In the genomic region with DNA sequence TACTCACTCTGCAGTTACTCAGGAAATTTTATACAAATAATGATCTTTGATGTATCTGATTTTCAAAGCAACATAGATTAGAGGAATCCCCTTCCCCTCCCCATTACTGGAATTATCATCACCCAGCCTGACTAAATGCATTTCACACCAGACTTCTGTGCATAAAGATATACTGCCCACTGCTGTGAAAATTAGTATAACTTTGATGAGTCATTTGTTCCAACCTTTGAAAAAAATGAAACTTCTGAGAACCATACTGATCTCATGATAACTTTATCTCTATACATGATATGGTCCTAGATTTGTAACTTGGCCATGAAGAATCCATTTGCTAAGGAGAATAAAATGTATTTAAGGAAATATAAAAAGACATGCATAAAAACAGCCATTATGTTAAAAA, we compare ENCODE assay signal across 1 cellular context.
TF ChIP-seq lines count a peak whose summit lies in the region.

No MANE protein-coding gene starts in this region.

TF ChIP-seq in K562, 482 proteins besides CTCF, POLR2A, EP300 and RAD21:
- TF ChIP-seq RCOR1 (IDR thresholded peaks at IDR 0.05; ENCODE audit: borderline replicate concordance in 1 of 2, low read depth in 2 of 2, low read length in 2 of 2) (peak in 1 of 2 experiments; percentile 59; a peak in 1 of 4 replicates), CREB1 (IDR thresholded peaks at IDR 0.05) (peak; percentile 21; the same call in 1 of the 2 replicates), CREB1 (CRISPR knock-in tag; IDR thresholded peaks at IDR 0.05) (no peak), JUND (IDR thresholded peaks at IDR 0.05; ENCODE audit: borderline replicate concordance, low read depth, low read length) (peak; percentile 99), JUND (tag; IDR thresholded peaks at IDR 0.05; ENCODE audit: borderline replicate concordance, low read depth, low read length) (no peak), FOS (IDR thresholded peaks at IDR 0.05; ENCODE audit: extremely low read depth, insufficient read length) (no peak), UBTF (IDR thresholded peaks at IDR 0.05; ENCODE audit: borderline replicate concordance in 1 of 2, low read depth in 2 of 2, low read length in 2 of 2) (no peak), XRCC3 (IDR thresholded peaks at IDR 0.05) (no peak), TEAD4 (IDR thresholded peaks at IDR 0.05; ENCODE audit: low read length) (peak; percentile 92), TEAD4 (CRISPR knock-in tag; IDR thresholded peaks at IDR 0.05; ENCODE audit: borderline replicate concordance) (no peak), ZMIZ1 (IDR thresholded peaks at IDR 0.05; ENCODE audit: low read depth in 2 of 2, low read length in 2 of 2) (0 out of 4 replicates have a peak, but pooled peaks of 1 of the 2 experiments have one; percentile 3), ATF3 (IDR thresholded peaks at IDR 0.05) (no peak), ATF3 (CRISPR knock-in tag; conservative IDR thresholded peaks at IDR 0.05) (peak; percentile 77; the same call in 1 of the 2 replicates), NR4A1 (CRISPR knock-in tag; IDR thresholded peaks at IDR 0.05) (no peak), NR4A1 (tag; IDR thresholded peaks at IDR 0.05) (no peak), ARID3A (IDR thresholded peaks at IDR 0.05; ENCODE audit: borderline replicate concordance, low read depth, low read length) (peak; percentile 69), PML (IDR thresholded peaks at IDR 0.05; ENCODE audit: low read length) (peak; percentile 73; the same call in 1 of the 2 replicates), BHLHE40 (IDR thresholded peaks at IDR 0.05; ENCODE audit: low read length) (peak; percentile 19; the same call in 1 of the 2 replicates), ZNF384 (IDR thresholded peaks at IDR 0.05; ENCODE audit: low read depth, low read length) (peak; percentile 94), STAT5A (IDR thresholded peaks at IDR 0.05; ENCODE audit: borderline replicate concordance, low read length) (peak; percentile 88), MAFF (IDR thresholded peaks at IDR 0.05; ENCODE audit: low read length) (peak; percentile 66; the same call in 1 of the 2 replicates), JUN (IDR thresholded peaks at IDR 0.05; ENCODE audit: borderline replicate concordance, low read depth, low read length) (peak; percentile 99), JUN (CRISPR knock-in tag; IDR thresholded peaks at IDR 0.05; ENCODE audit: borderline replicate concordance) (no peak), HDAC8 (tag; IDR thresholded peaks at IDR 0.05) (no peak), ADNP (tag; IDR thresholded peaks at IDR 0.05) (0 out of 2 replicates have a peak, but pooled peaks have one; percentile 36), CHD1 (IDR thresholded peaks at IDR 0.05; ENCODE audit: low read length) (no peak), MAFK (IDR thresholded peaks at IDR 0.05; ENCODE audit: low read length) (peak; percentile 64; the same call in 1 of the 2 replicates)
- TF ChIP-seq, protein P1, sequence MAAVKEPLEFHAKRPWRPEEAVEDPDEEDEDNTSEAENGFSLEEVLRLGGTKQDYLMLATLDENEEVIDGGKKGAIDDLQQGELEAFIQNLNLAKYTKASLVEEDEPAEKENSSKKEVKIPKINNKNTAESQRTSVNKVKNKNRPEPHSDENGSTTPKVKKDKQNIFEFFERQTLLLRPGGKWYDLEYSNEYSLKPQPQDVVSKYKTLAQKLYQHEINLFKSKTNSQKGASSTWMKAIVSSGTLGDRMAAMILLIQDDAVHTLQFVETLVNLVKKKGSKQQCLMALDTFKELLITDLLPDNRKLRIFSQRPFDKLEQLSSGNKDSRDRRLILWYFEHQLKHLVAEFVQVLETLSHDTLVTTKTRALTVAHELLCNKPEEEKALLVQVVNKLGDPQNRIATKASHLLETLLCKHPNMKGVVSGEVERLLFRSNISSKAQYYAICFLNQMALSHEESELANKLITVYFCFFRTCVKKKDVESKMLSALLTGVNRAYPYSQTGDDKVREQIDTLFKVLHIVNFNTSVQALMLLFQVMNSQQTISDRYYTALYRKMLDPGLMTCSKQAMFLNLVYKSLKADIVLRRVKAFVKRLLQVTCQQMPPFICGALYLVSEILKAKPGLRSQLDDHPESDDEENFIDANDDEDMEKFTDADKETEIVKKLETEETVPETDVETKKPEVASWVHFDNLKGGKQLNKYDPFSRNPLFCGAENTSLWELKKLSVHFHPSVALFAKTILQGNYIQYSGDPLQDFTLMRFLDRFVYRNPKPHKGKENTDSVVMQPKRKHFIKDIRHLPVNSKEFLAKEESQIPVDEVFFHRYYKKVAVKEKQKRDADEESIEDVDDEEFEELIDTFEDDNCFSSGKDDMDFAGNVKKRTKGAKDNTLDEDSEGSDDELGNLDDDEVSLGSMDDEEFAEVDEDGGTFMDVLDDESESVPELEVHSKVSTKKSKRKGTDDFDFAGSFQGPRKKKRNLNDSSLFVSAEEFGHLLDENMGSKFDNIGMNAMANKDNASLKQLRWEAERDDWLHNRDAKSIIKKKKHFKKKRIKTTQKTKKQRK (IDR thresholded peaks at IDR 0.05; ENCODE audit: borderline replicate concordance, low read depth, low read length) = no peak
